Comparison of ENCODE assay signal across 9 cellular contexts in the genomic region with DNA sequence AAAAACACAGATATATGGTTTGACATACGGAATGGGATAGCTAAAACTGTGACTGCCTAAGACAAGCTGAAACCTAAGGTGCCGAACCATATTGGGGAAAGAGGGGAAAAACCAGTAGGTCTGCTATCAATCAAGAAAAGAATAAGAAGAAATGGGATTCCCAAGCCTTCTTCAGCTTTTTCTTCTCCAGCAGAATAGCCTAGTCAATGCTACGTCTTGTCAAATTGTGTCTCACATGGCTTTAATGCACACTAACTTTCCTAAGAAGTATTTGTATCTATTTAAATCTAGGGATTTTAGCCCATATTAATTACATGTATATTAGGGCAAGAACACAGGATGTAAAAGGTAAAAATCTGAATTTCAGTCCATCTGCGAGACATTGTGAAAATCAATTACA. TPM values are rescaled to one million over a fixed set of nuclear protein-coding genes. Genes with fewer than 3 reads are reported as not detected.
DNase-seq lines count a peak whose midpoint lies in the region; ATAC-seq and TF ChIP-seq lines count a peak whose summit lies in the region.
"Had no signal": no experiment of that assay in that cellular context is flagged by ENCODE, and none has a peak within 500 bp of the region (broad histone marks: within the 10 kb centered on the region; RNA-seq: fewer than 3 reads in every experiment).

No MANE protein-coding gene starts in this region.

- peak overlapping the region; percentile 93 to 99 (median 98) for H3K27ac Mint-ChIP-seq in naive thymus-derived CD4-positive, alpha-beta T cell

- CTCF ChIA-PET in AG04450 (lab: Charles Lee), result interaction anchor here (0.9 to 1.2 kb wide), 3 partner anchors 9 to 348 kb away, joined by 3 to 10 read pairs (median 6); no protein-coding TSS in a partner anchor
- CTCF ChIA-PET in naive thymus-derived CD4-positive, alpha-beta T cell (lab: Charles Lee), result interaction anchor here (0.6 kb wide), 1 partner anchor 22 kb away, joined by 3 read pairs; no protein-coding TSS in a partner anchor

- H3K9ac ChIP-seq in KMS-11 (peak overlapping the region; percentile 76), colonic mucosa (ENCODE audit: low read depth in 2 of 2, low read length in 2 of 2) (peak overlapping the region; percentile 52 to 94)

- H3K27ac ChIP-seq in AG04450 (ENCODE audit: low read depth, low read length) (no peak overlapping the region), KMS-11 (peak overlapping the region; percentile 55), colonic mucosa (no peak overlapping the region)
- H3K27ac ChIP-seq in naive thymus-derived CD4-positive, alpha-beta T cell (ENCODE audit: low read depth, low read length), result peak overlapping the region; percentile 91

- peak overlapping the region; percentile 84 to 97 (median 88) for H3K4me3 Mint-ChIP-seq in naive thymus-derived CD4-positive, alpha-beta T cell

- H3K4me3 ChIP-seq in AG04450 (ENCODE audit: low read depth, low read length), result peak overlapping the region; percentile 78
- peak overlapping the region; percentile 57 for H3K4me3 ChIP-seq in KMS-11 (IDR thresholded peaks at IDR 0.05; ENCODE audit: insufficient read depth, low read depth, low read length)
- peak overlapping the region; percentile 76 for H3K4me3 ChIP-seq in colonic mucosa
- H3K4me3 ChIP-seq in naive thymus-derived CD4-positive, alpha-beta T cell (ENCODE audit: low read length), result peak overlapping the region; percentile 66

- H3K4me2 ChIP-seq in KMS-11, result peak overlapping the region; percentile 49

- POLR2A ChIA-PET in AG04450 (lab: Yijun Ruan, JAX), result no interaction called here
- POLR2A ChIA-PET in naive thymus-derived CD4-positive, alpha-beta T cell (lab: Charles Lee), result interaction anchor here (0.8 kb wide), 1 partner anchor 63 kb away, joined by 3 read pairs; no protein-coding TSS in a partner anchor

- no peaks in the 10 kb centered on the region for H4K20me1 ChIP-seq in KMS-11 (ENCODE audit: insufficient read depth)

- no peaks in the 10 kb centered on the region for H3K27me3 ChIP-seq in AG04450 (ENCODE audit: control insufficient read depth, insufficient read depth, low read length)
- no peaks in the 10 kb centered on the region for H3K27me3 ChIP-seq in KMS-11 (ENCODE audit: insufficient read depth, low read depth)
- no peaks in the 10 kb centered on the region for H3K27me3 ChIP-seq in colonic mucosa
- no peaks in the 10 kb centered on the region for H3K27me3 ChIP-seq in naive thymus-derived CD4-positive, alpha-beta T cell (ENCODE audit: control insufficient read depth in 2 of 2, insufficient read depth in 2 of 2, low read length in 2 of 2)

- H3K36me3 ChIP-seq in KMS-11 (ENCODE audit: insufficient read depth) (no peaks in the 10 kb centered on the region), colonic mucosa (no peaks in the 10 kb centered on the region)
- H3K36me3 ChIP-seq in naive thymus-derived CD4-positive, alpha-beta T cell (ENCODE audit: control insufficient read depth in 2 of 3, insufficient read depth in 3 of 3, low read length in 3 of 3), result peaks cover 0 to 5% (median 0%) of the 10 kb centered on the region in 3 experiments

- H3K4me1 ChIP-seq in KMS-11 (ENCODE audit: low read depth, poor library complexity, severe bottlenecking) (peaks cover 16% of the 10 kb centered on the region), colonic mucosa (peaks cover 6% of the 10 kb centered on the region)
- H3K4me1 ChIP-seq in naive thymus-derived CD4-positive, alpha-beta T cell (ENCODE audit: control insufficient read depth in 2 of 2, insufficient read depth in 2 of 2, low read length in 2 of 2), result peaks cover 18 to 41% of the 10 kb centered on the region in 2 donors

- DNase-seq in AG04450 (ENCODE audit: low read depth, low spot score) (no peak), colonic mucosa (no peak), anterior cingulate cortex (lab: John Stamatoyannopoulos, UW) (no peak), NCI-H446 treated with DMSO at 0.1 percent for 48 hours (lab: John Stamatoyannopoulos, UW) (no peak)
- peak in 2 of 9 donors; percentile 3 for DNase-seq in naive thymus-derived CD4-positive, alpha-beta T cell

- H3K79me2 ChIP-seq in KMS-11 (ENCODE audit: insufficient read depth, low read depth), result peaks cover 30% of the 10 kb centered on the region

- H3K4me1 Mint-ChIP-seq in naive thymus-derived CD4-positive, alpha-beta T cell, result peaks cover 37 to 77% (median 66%) of the 10 kb centered on the region in 7 donors

- TF ChIP-seq CTCF in AG04450 (IDR thresholded peaks at IDR 0.05; ENCODE audit: low read depth, low read length) (no peak), KMS-11 (conservative IDR thresholded peaks at IDR 0.05; ENCODE audit: low read depth, low read length) (no peak), colonic mucosa (IDR thresholded peaks at IDR 0.05) (no peak)

- H3K9me3 Mint-ChIP-seq in naive thymus-derived CD4-positive, alpha-beta T cell, result peaks cover 0 to 11% (median 6%) of the 10 kb centered on the region in 11 donors

- no peaks in the 10 kb centered on the region for H3K27me3 Mint-ChIP-seq in naive thymus-derived CD4-positive, alpha-beta T cell

- intact Hi-C loops in colonic mucosa (cut with DNase I), result no loop called here
- intact Hi-C loops in naive thymus-derived CD4-positive, alpha-beta T cell (cut with micrococcal nuclease), result loop anchor here (1.0 to 10.0 kb wide), 17 partner anchors 62 to 1974 kb away; a partner anchor contains a TSS

- no peak for ATAC-seq in naive thymus-derived CD4-positive, alpha-beta T cell
- ATAC-seq in GM19455 (IDR thresholded peaks at IDR 0.05; ENCODE audit: unreplicated experiment) (no peak), HG02884 (IDR thresholded peaks at IDR 0.05; ENCODE audit: unreplicated experiment) (no peak)

- H3K9me3 ChIP-seq in AG04450 (ENCODE audit: control insufficient read depth, insufficient read depth, low read length) (no peaks in the 10 kb centered on the region), colonic mucosa (no peaks in the 10 kb centered on the region)
- H3K9me3 ChIP-seq in naive thymus-derived CD4-positive, alpha-beta T cell (ENCODE audit: control insufficient read depth in 2 of 3, low read length in 3 of 3), result no peaks in the 10 kb centered on the region

- peaks cover 3 to 36% (median 9%) of the 10 kb centered on the region in 5 donors for H3K36me3 Mint-ChIP-seq in naive thymus-derived CD4-positive, alpha-beta T cell

- H2AFZ ChIP-seq in KMS-11 (ENCODE audit: low read depth), result peak overlapping the region; percentile 75

RNA-seq across cellular contexts. Expression of a gene that starts 0.8 kb away (rescaled TPM):
- 40.9 and 42.5 TPM in 2 replicates for polyA plus RNA-seq in AG04450 (2011; rRNA removed)
- 69.0 and 116 TPM in 2 replicates for polyA minus RNA-seq in AG04450 (2011; rRNA and poly(A)+ RNA removed)
- total RNA-seq in colonic mucosa, result 10 to 100 TPM; 38.2 to 45.1 TPM
- 10 to 100 TPM; 59.2 to 80.0 (median 65.6) TPM for total RNA-seq in naive thymus-derived CD4-positive, alpha-beta T cell
- polyA plus RNA-seq in naive thymus-derived CD4-positive, alpha-beta T cell, result 10 to 100 TPM; 16.7 to 23.4 TPM

RNA-seq across cellular contexts. Expression of a gene that starts 47.6 kb away (rescaled TPM):
- polyA plus RNA-seq in AG04450 (2011; rRNA removed), result not detected in 2 replicates
- not detected in 2 replicates for polyA minus RNA-seq in AG04450 (2011; rRNA and poly(A)+ RNA removed)
- not detected for total RNA-seq in colonic mucosa
- total RNA-seq in naive thymus-derived CD4-positive, alpha-beta T cell, result not detected
- 1 to 10 TPM in 1 of 2 donors, not detected in 1; 1.0 TPM for polyA plus RNA-seq in naive thymus-derived CD4-positive, alpha-beta T cell
- polyA plus RNA-seq: adipose tissue had no signal

Comparison
In these comparisons a context has a peak if more than half of its experiments do, and no peak if none do; other contexts are left out.
1. H3K27ac ChIP-seq: peak in KMS-11 (single experiment) and naive thymus-derived CD4-positive, alpha-beta T cell (single experiment); none in AG04450 (single experiment) and colonic mucosa (single experiment).
2. Peak in every context shown above with its lines, with median percentiles within 50 percentile points of each other: H3K4me3 ChIP-seq.